9 cellular contexts compared by ENCODE assay signal in genomic region chr18:36419913-36420531, GRCh38.
DNase-seq lines count a peak whose midpoint lies in the region; ATAC-seq and TF ChIP-seq lines count a peak whose summit lies in the region.
"Had no signal": no experiment of that assay in that cellular context is flagged by ENCODE, and none has a peak within 500 bp of the region (broad histone marks: within the 10 kb centered on the region; RNA-seq: fewer than 3 reads in every experiment).

No MANE protein-coding gene starts in this region.

- no peak overlapping the region for H3K56ac ChIP-seq in IMR-90 (ENCODE audit: extremely low read depth, insufficient read depth, low read length)

- no peak overlapping the region for H2BK20ac ChIP-seq in IMR-90 (ENCODE audit: low read depth, low read length)

- H4K91ac ChIP-seq in IMR-90 (ENCODE audit: insufficient read depth, low read depth, low read length): no peak overlapping the region

- TF ChIP-seq RAD21 in IMR-90 (IDR thresholded peaks at IDR 0.05; ENCODE audit: low read length): no peak

- H3K4me1 ChIP-seq in IMR-90 (ENCODE audit: control insufficient read depth, insufficient read depth, low read length) (peaks cover 15% of the 10 kb centered on the region), upper lobe of left lung (peaks cover 0 to 8% (median 2%) of the 10 kb centered on the region in 4 donors)

- H3K23ac ChIP-seq in IMR-90 (ENCODE audit: low read depth, low read length): no peak overlapping the region

- H4K8ac ChIP-seq in IMR-90 (ENCODE audit: low read depth in 2 of 2, low read length in 2 of 2): no peak overlapping the region

- in situ Hi-C loops in IMR-90 (cut with MboI; ENCODE audit: low sequenced_read_pairs): no loop called here

- POLR2A ChIA-PET in IMR-90 (lab: Charles Lee; ENCODE audit: unreplicated experiment): no interaction called here

- H3K18ac ChIP-seq in IMR-90 (ENCODE audit: low read depth, low read length): peak overlapping the region; percentile 30

- H3K27ac ChIP-seq in IMR-90 (ENCODE audit: insufficient read depth, low read length): peak overlapping the region; percentile 53; the same call in 1 of the 2 replicates
- H3K27ac ChIP-seq in upper lobe of left lung: no peak overlapping the region
- H3K27ac ChIP-seq: neutrophil had no signal

- peaks cover 0 to 7% of the 10 kb centered on the region in 2 experiments; a peak in 1 of 4 replicates for H3K79me1 ChIP-seq in IMR-90 (ENCODE audit: low read depth in 1 of 2, low read length in 2 of 2)

- no peak overlapping the region for H3K9ac ChIP-seq in IMR-90 (ENCODE audit: low read depth, low read length)

- H2AK9ac ChIP-seq in IMR-90 (replicated peaks; ENCODE audit: low read depth, low read length, poor library complexity): no peak overlapping the region

- DNase-seq in Right ventricle myocardium superior: no peak
- DNase-seq in cardiac septum (ENCODE audit: low spot score): no peak
- DNase-seq in IMR-90: peak; percentile 21
- DNase-seq in upper lobe of left lung: no peak
- no peak for DNase-seq in hippocampal formation (lab: John Stamatoyannopoulos, UW)
- DNase-seq in NCI-H128 (lab: John Stamatoyannopoulos, UW; ENCODE audit: unreplicated experiment): no peak
- no peak for DNase-seq in effector CD4-positive, alpha-beta T cell

- no peak overlapping the region for H2BK15ac ChIP-seq in IMR-90 (ENCODE audit: low read depth, low read length)

- H3K4me2 ChIP-seq in IMR-90 (ENCODE audit: low read depth, low read length): no peak overlapping the region; the same call in 1 of the 2 replicates

- no peak for TF ChIP-seq POLR2A in IMR-90 (IDR thresholded peaks at IDR 0.05; ENCODE audit: low read depth, low read length)
- TF ChIP-seq POLR2A in upper lobe of left lung (IDR thresholded peaks at IDR 0.05): no peak

- H3K36me3 ChIP-seq in IMR-90 (ENCODE audit: control insufficient read depth, insufficient read depth, low read length) (no peaks in the 10 kb centered on the region), upper lobe of left lung (no peaks in the 10 kb centered on the region)
- H3K36me3 ChIP-seq: neutrophil had no signal

- H3K4ac ChIP-seq in IMR-90 (ENCODE audit: low read depth, low read length): no peak overlapping the region

- H3K9me1 ChIP-seq in IMR-90 (ENCODE audit: insufficient read depth, low read length): no peaks in the 10 kb centered on the region; the same call in 1 of the 2 replicates

- H2AFZ ChIP-seq in IMR-90 (replicated peaks; ENCODE audit: low read length, poor library complexity): no peak overlapping the region

- H4K20me1 ChIP-seq in IMR-90 (ENCODE audit: insufficient read depth, low read length): no peaks in the 10 kb centered on the region

- WGBS in IMR-90 (ENCODE audit: extremely low coverage in 2 of 2, insufficient read length in 1 of 2), 2 experiments: 92% methylated on average over 6 of the region's 7 CpGs; no CpG with 5 or more reads in 1 of the 2 experiments
- 92 to 95% methylated on average over 6 to 7 of the region's 7 CpGs for WGBS in upper lobe of left lung, 2 donors

- intact Hi-C loops in Right ventricle myocardium superior (cut with DNase I): no loop called here
- intact Hi-C loops in cardiac septum (cut with DNase I): loop anchor here (5.0 kb wide), 1 partner anchor 37 kb away; no protein-coding TSS in a partner anchor
- intact Hi-C loops in IMR-90 (cut with micrococcal nuclease): loop anchor here (10.0 kb wide), 1 partner anchor 335 kb away; no protein-coding TSS in a partner anchor

- dilution Hi-C loops in IMR-90 (cut with HindIII; ENCODE audit: low sequenced_read_pairs, unreplicated experiment): no loop called here

- no peak overlapping the region for H2BK5ac ChIP-seq in IMR-90 (ENCODE audit: low read depth, low read length, poor library complexity, severe bottlenecking)

- CTCF ChIA-PET in IMR-90 (lab: Yijun Ruan, JAX): interaction anchor here (0.8 kb wide), 1 partner anchor 12 kb away, joined by 3 read pairs; no protein-coding TSS in a partner anchor

- H3K4me3 ChIP-seq in IMR-90 (ENCODE audit: insufficient read depth, low read depth, low read length): no peak overlapping the region
- H3K4me3 ChIP-seq in upper lobe of left lung: no peak overlapping the region

- TF ChIP-seq CTCF in IMR-90 (conservative IDR thresholded peaks at IDR 0.05; ENCODE audit: low read depth, low read length) (no peak), upper lobe of left lung (IDR thresholded peaks at IDR 0.05) (no peak)

- TF ChIP-seq EP300 in upper lobe of left lung (IDR thresholded peaks at IDR 0.05): no peak

- peak overlapping the region; percentile 15; the same call in 1 of the 2 replicates for H4K5ac ChIP-seq in IMR-90 (ENCODE audit: low read depth, low read length)

- 0 out of 2 replicates have a peak overlapping the region, but pooled peaks have one; percentile 7 for H3K14ac ChIP-seq in IMR-90 (replicated peaks; ENCODE audit: low read depth, low read length)

- H2BK120ac ChIP-seq in IMR-90 (ENCODE audit: low read depth, low read length): no peak overlapping the region

- no TSS peak for BruUV-seq in IMR-90 (replicated peaks; lab: Mats Ljungman, UMichigan)

- H2AK5ac ChIP-seq in IMR-90 (ENCODE audit: low read depth, low read length): peak overlapping the region; percentile 17; the same call in 1 of the 2 replicates

- H3K9me3 ChIP-seq in IMR-90 (ENCODE audit: control insufficient read depth, insufficient read depth, low read length) (no peaks in the 10 kb centered on the region), upper lobe of left lung (no peaks in the 10 kb centered on the region)
- H3K9me3 ChIP-seq: neutrophil had no signal

- ATAC-seq in Right ventricle myocardium superior (ENCODE audit: poor library complexity): peak; percentile 35
- no peak; the same call in 1 of the 2 replicates for ATAC-seq in IMR-90 (ENCODE audit: low read depth)
- ATAC-seq in esophagus mucosa: peak; percentile 97
- ATAC-seq in upper lobe of left lung (ENCODE audit: low FRiP score in 2 of 2): peak; percentile 14 to 51

- H3K27me3 ChIP-seq in IMR-90 (ENCODE audit: control insufficient read depth, insufficient read depth, low read length) (no peaks in the 10 kb centered on the region), upper lobe of left lung (no peaks in the 10 kb centered on the region)
- H3K27me3 ChIP-seq: neutrophil had no signal

TF ChIP-seq in IMR-90, 13 proteins besides CTCF, POLR2A, EP300 and RAD21:
- TF ChIP-seq, protein P1, sequence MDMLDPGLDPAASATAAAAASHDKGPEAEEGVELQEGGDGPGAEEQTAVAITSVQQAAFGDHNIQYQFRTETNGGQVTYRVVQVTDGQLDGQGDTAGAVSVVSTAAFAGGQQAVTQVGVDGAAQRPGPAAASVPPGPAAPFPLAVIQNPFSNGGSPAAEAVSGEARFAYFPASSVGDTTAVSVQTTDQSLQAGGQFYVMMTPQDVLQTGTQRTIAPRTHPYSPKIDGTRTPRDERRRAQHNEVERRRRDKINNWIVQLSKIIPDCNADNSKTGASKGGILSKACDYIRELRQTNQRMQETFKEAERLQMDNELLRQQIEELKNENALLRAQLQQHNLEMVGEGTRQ (IDR thresholded peaks at IDR 0.05; ENCODE audit: low read depth, low read length): no peak
- no peak for TF ChIP-seq CHD1 (IDR thresholded peaks at IDR 0.05; ENCODE audit: low read depth, low read length)
TF ChIP-seq in IMR-90: peak in this region for 0.
